ENCODE assay signal across 14 cellular contexts in the genomic region with DNA sequence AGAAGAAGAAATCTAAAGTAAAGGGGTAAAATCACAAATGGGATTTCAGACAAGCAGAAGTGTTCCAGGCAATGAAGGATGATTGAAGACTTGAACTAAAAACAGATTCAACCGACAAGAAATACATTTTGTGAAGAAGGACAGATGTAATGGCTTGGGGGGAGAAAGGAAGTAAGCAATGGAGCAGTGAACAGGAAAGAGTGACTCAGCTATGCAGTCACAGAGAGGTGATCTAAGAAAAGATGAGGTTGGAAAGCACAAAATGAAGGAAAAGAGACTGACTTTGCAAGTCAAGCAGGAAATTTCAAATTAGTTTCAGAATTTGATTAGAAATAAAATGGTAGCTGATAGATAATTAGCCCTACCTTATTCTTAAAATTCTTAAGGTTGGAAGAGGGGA.
A peak's percentile ranks its signal among the peaks of the same experiment; 100 is the strongest.
DNase-seq lines count a peak whose midpoint lies in the region; ATAC-seq and TF ChIP-seq lines count a peak whose summit lies in the region.
"Had no signal": no experiment of that assay in that cellular context is flagged by ENCODE, and none has a peak within 500 bp of the region (broad histone marks: within the 10 kb centered on the region; RNA-seq: fewer than 3 reads in every experiment).

No MANE protein-coding gene starts in this region.

- H3K9ac ChIP-seq in adipocyte (ENCODE audit: low read length), result no peak overlapping the region

- no peak overlapping the region for H3K4me3 ChIP-seq in adipocyte (ENCODE audit: low read length)
- H3K4me3 ChIP-seq: cardiac muscle cell, lower lobe of right lung had no signal

- DNase-seq in ACHN, result peak; percentile 41
- DNase-seq in HPDE6-E6E7 (ENCODE audit: extremely low spot score), result peak; percentile 22
- peak; percentile 35 for DNase-seq in adipocyte (ENCODE audit: low read depth)
- peak; percentile 13 for DNase-seq in glomerular visceral epithelial cell (ENCODE audit: extremely low spot score)
- no peak for DNase-seq in GM10266 (ENCODE audit: extremely low spot score)
- no peak for DNase-seq in NCI-H510A (lab: John Stamatoyannopoulos, UW)
- no peak for DNase-seq in anterior cingulate cortex (lab: John Stamatoyannopoulos, UW)
- DNase-seq: lower lobe of right lung; NCI-H1694; posterior cingulate gyrus; stimulated activated CD4-positive, alpha-beta T cell treated with anti-CD3 and anti-CD28 coated beads, Interleukin-4, amount 100 ng/mL, for 24 hours; substantia nigra had no signal

- H3K36me3 ChIP-seq in adipocyte (ENCODE audit: control insufficient read depth, insufficient read depth, low read length, severe bottlenecking), result no peaks in the 10 kb centered on the region
- H3K36me3 ChIP-seq: cardiac muscle cell, lower lobe of right lung had no signal

- peaks cover 2% of the 10 kb centered on the region for H3K27me3 ChIP-seq in adipocyte (replicated peaks; ENCODE audit: control insufficient read depth, insufficient read depth, low read length)
- H3K27me3 ChIP-seq: cardiac muscle cell had no signal

- in situ Hi-C loops in ACHN (cut with HindIII; ENCODE audit: low pct_ligation_motif_present, low pct_unique_long_range_greater_than_20kb, low sequenced_read_pairs), result no loop called here

- no peak for TF ChIP-seq CTCF in GM10266 (IDR thresholded peaks at IDR 0.05; ENCODE audit: control insufficient read depth, insufficient read depth, low read depth, missing control alignments)

- no peaks in the 10 kb centered on the region for H3K9me3 ChIP-seq in adipocyte (ENCODE audit: control insufficient read depth, low read length)
- H3K9me3 ChIP-seq: lower lobe of right lung had no signal

- ATAC-seq in GM21717 (IDR thresholded peaks at IDR 0.05; ENCODE audit: unreplicated experiment), result no peak
- ATAC-seq: lower lobe of right lung had no signal

- H3K4me1 ChIP-seq in adipocyte (ENCODE audit: control insufficient read depth, insufficient read depth, low read length), result peaks cover 4% of the 10 kb centered on the region
- H3K4me1 ChIP-seq: lower lobe of right lung had no signal

Comparison
In these comparisons a context has a peak if more than half of its experiments do, and no peak if none do; other contexts are left out.
1. DNase-seq: peak in ACHN (single experiment), HPDE6-E6E7 (single experiment), adipocyte (single experiment) and glomerular visceral epithelial cell (single experiment); none in GM10266 (single experiment), NCI-H510A (single experiment) and anterior cingulate cortex (0 of 58).